ENCODE assay signal across 2 cellular contexts in genomic region chr10:36995806-36996205, GRCh38.
DNase-seq lines count a peak whose midpoint lies in the region; FAIRE-seq lines count a peak whose summit lies in the region.
"Not testable (repeated sequence)": the region's sequence is repeated elsewhere in the genome, so short reads cannot be mapped to it uniquely, and the experiment has no call there.

No MANE protein-coding gene starts in this region.

- not testable (repeated sequence) for H2BK12ac ChIP-seq in trophoblast cell (ENCODE audit: low read length)

- not testable (repeated sequence) for H3K4me2 ChIP-seq in trophoblast cell (ENCODE audit: low read length)

- not testable (repeated sequence) for FAIRE-seq in small intestine (lab: Jason Lieb, UNC)

- H3K4ac ChIP-seq in trophoblast cell (ENCODE audit: low read depth, low read length) = not testable (repeated sequence)

- H3K9ac ChIP-seq in trophoblast cell (ENCODE audit: low read length) = not testable (repeated sequence)

- not testable (repeated sequence) for H3K27me3 ChIP-seq in trophoblast cell (ENCODE audit: insufficient read depth, low read length); small intestine (ENCODE audit: control insufficient read depth in 2 of 2, insufficient read depth in 2 of 2, low read length in 2 of 2)

- H4K12ac ChIP-seq in trophoblast cell (ENCODE audit: low read depth, low read length) = not testable (repeated sequence)

- not testable (repeated sequence) for H3K79me1 ChIP-seq in trophoblast cell (ENCODE audit: low read length)

- peaks cover 12% of the 10 kb centered on the region for H3K9me3 ChIP-seq in trophoblast cell (ENCODE audit: insufficient read depth, low read depth, low read length)
- not testable (repeated sequence) for H3K9me3 ChIP-seq in small intestine (ENCODE audit: control insufficient read depth, low read depth)

- DNase-seq in trophoblast cell (peak; percentile 61 to 62), small intestine (peak; percentile 38)

- H2BK5ac ChIP-seq in trophoblast cell (ENCODE audit: low read depth, low read length, poor library complexity) = not testable (repeated sequence)

- H3K18ac ChIP-seq in trophoblast cell (ENCODE audit: low read length) = not testable (repeated sequence)

- not testable (repeated sequence) for H2BK120ac ChIP-seq in trophoblast cell (ENCODE audit: insufficient read depth, low read length, poor library complexity)

- H3K36me3 ChIP-seq in trophoblast cell (ENCODE audit: control insufficient read depth in 1 of 2, insufficient read depth in 2 of 2, low read length in 2 of 2); small intestine (ENCODE audit: control insufficient read depth in 2 of 2, insufficient read depth in 2 of 2, low read length in 2 of 2): not testable (repeated sequence)

- H3K4me1 ChIP-seq in trophoblast cell (ENCODE audit: control insufficient read depth in 1 of 2, insufficient read depth in 2 of 2, low read length in 2 of 2); small intestine (ENCODE audit: control insufficient read depth in 2 of 2, insufficient read depth in 1 of 2, low read depth in 1 of 2, low read length in 1 of 2): not testable (repeated sequence)

- not testable (repeated sequence) for H4K8ac ChIP-seq in trophoblast cell (ENCODE audit: low read depth, low read length)

- not testable (repeated sequence) for H3K79me2 ChIP-seq in trophoblast cell (ENCODE audit: control insufficient read depth, insufficient read depth, low read length, poor library complexity)

- not testable (repeated sequence) for H3K27ac ChIP-seq in trophoblast cell (ENCODE audit: low read depth, low read length); small intestine (ENCODE audit: low read depth in 1 of 2, low read length in 1 of 2)

- H4K91ac ChIP-seq in trophoblast cell (ENCODE audit: low read depth, low read length) = not testable (repeated sequence)

- no CpG with 5 or more reads among the region's 14 CpGs for WGBS in trophoblast cell (ENCODE audit: extremely low coverage, insufficient coverage, insufficient read length)
- 67 to 88% (median 68%) methylated on average over 14 of the region's 14 CpGs for WGBS in small intestine, 3 donors

- not testable (repeated sequence) for H3K23ac ChIP-seq in trophoblast cell (ENCODE audit: low read length)

- H3K4me3 ChIP-seq in trophoblast cell (ENCODE audit: low read depth, low read length); small intestine (ENCODE audit: low read depth in 1 of 2, low read length in 2 of 2): not testable (repeated sequence)

- H3K14ac ChIP-seq in trophoblast cell (ENCODE audit: low read length) = not testable (repeated sequence)

- not testable (repeated sequence) for H2AFZ ChIP-seq in trophoblast cell (ENCODE audit: insufficient read depth, low read length, poor library complexity)

- H2AK5ac ChIP-seq in trophoblast cell (ENCODE audit: low read length) = not testable (repeated sequence)
